1 cellular context compared by ENCODE assay signal in genomic region chr19:12139309-12139708, GRCh38.
TF ChIP-seq lines count a peak whose summit lies in the region.

No MANE protein-coding gene starts in this region.

TF ChIP-seq in endothelial cell of umbilical vein, 7 proteins besides CTCF, POLR2A, EP300 and RAD21:
- TF ChIP-seq JUN (IDR thresholded peaks at IDR 0.05; ENCODE audit: borderline replicate concordance, insufficient read depth, insufficient read length, low read depth) (no peak), POLR2AphosphoS5 (IDR thresholded peaks at IDR 0.05; ENCODE audit: insufficient read depth, low read depth, low read length) (no peak), GATA2 (IDR thresholded peaks at IDR 0.05; ENCODE audit: insufficient read depth, insufficient read length, low read depth, low read length) (no peak), MYC (IDR thresholded peaks at IDR 0.05; ENCODE audit: low read depth, low read length) (no peak), MAX (IDR thresholded peaks at IDR 0.05; ENCODE audit: insufficient read depth, insufficient read length) (no peak), EZH2 (IDR thresholded peaks at IDR 0.05; ENCODE audit: borderline replicate concordance, low read depth, low read length, severe bottlenecking) (no peak), FOS (IDR thresholded peaks at IDR 0.05; ENCODE audit: borderline replicate concordance, insufficient read depth, low read length) (no peak)
